ENCODE assay signal across 23 cellular contexts in genomic region chr6:163776549-163777378, GRCh38.
DNase-seq lines count a peak whose midpoint lies in the region; ATAC-seq and TF ChIP-seq lines count a peak whose summit lies in the region.
"Had no signal": no experiment of that assay in that cellular context is flagged by ENCODE, and none has a peak within 500 bp of the region (broad histone marks: within the 10 kb centered on the region; RNA-seq: fewer than 3 reads in every experiment).

No MANE protein-coding gene starts in this region.

- no peaks in the 10 kb centered on the region for H3K36me3 ChIP-seq in sigmoid colon
- H3K36me3 ChIP-seq: HAP-1, MG63 had no signal

- WGBS in sigmoid colon, 2 donors = 82 to 90% methylated on average over 11 of the region's 11 CpGs

- peak overlapping the region; percentile 37 for H3K27ac Mint-ChIP-seq in T-helper 1 cell treated with Interleukin-12 subunit alpha and Interleukin-12 subunit beta and Interleukin-4 antibody, amounts not matched to agents 30 μg/mL and 1 μg/mL, for 36 hours
- H3K27ac Mint-ChIP-seq in brain (peak overlapping the region in 3 of 5 experiments; percentile 50 to 89 (median 72)), nephron (peak overlapping the region; percentile 12 to 83 (median 64))
- no peak overlapping the region for H3K27ac Mint-ChIP-seq in activated CD8-positive, alpha-beta T cell treated with anti-CD3 and anti-CD28 coated beads for 36 hours
- H3K27ac Mint-ChIP-seq: HFFc6 had no signal

- H3K27ac ChIP-seq in sigmoid colon = no peak overlapping the region

- no peak for TF ChIP-seq POLR2A in sigmoid colon (IDR thresholded peaks at IDR 0.05)

- POLR2A ChIA-PET in activated CD8-positive, alpha-beta T cell treated with anti-CD3 and anti-CD28 coated beads for 36 hours (lab: Charles Lee) = no interaction called here

- intact Hi-C loops in activated CD8-positive, alpha-beta T cell treated with anti-CD3 and anti-CD28 coated beads for 36 hours (cut with micrococcal nuclease) = no loop called here
- intact Hi-C loops in sigmoid colon (cut with DNase I) = no loop called here

- no peaks in the 10 kb centered on the region for H3K9me3 ChIP-seq in sigmoid colon
- H3K9me3 ChIP-seq: HAP-1, MG63 had no signal

- no peaks in the 10 kb centered on the region for H3K27me3 ChIP-seq in sigmoid colon
- H3K27me3 ChIP-seq: MG63 had no signal

- H3K4me1 Mint-ChIP-seq in T-helper 1 cell treated with Interleukin-12 subunit alpha and Interleukin-12 subunit beta and Interleukin-4 antibody, amounts not matched to agents 30 μg/mL and 1 μg/mL, for 36 hours (ENCODE audit: low read depth) = no peaks in the 10 kb centered on the region
- H3K4me1 Mint-ChIP-seq in brain (peaks cover 58% of the 10 kb centered on the region), nephron (peaks cover 44% of the 10 kb centered on the region)
- no peaks in the 10 kb centered on the region for H3K4me1 Mint-ChIP-seq in activated CD8-positive, alpha-beta T cell treated with anti-CD3 and anti-CD28 coated beads for 36 hours (ENCODE audit: low read depth)

- TF ChIP-seq EP300 in sigmoid colon (IDR thresholded peaks at IDR 0.05) = no peak

- no peak overlapping the region for H3K4me3 ChIP-seq in sigmoid colon
- H3K4me3 ChIP-seq: HAP-1, MG63 had no signal

- H3K4me3 Mint-ChIP-seq in T-helper 1 cell treated with Interleukin-12 subunit alpha and Interleukin-12 subunit beta and Interleukin-4 antibody, amounts not matched to agents 30 μg/mL and 1 μg/mL, for 36 hours = no peak overlapping the region
- no peak overlapping the region for H3K4me3 Mint-ChIP-seq in brain
- no peak overlapping the region for H3K4me3 Mint-ChIP-seq in nephron
- H3K4me3 Mint-ChIP-seq in activated CD8-positive, alpha-beta T cell treated with anti-CD3 and anti-CD28 coated beads for 36 hours = no peak overlapping the region
- H3K4me3 Mint-ChIP-seq: HFFc6 had no signal

- TF ChIP-seq CTCF in brain (conservative IDR thresholded peaks at IDR 0.05) (no peak), nephron (IDR thresholded peaks at IDR 0.05; ENCODE audit: unreplicated experiment in 3 of 3) (no peak), sigmoid colon (IDR thresholded peaks at IDR 0.05) (no peak)
- TF ChIP-seq CTCF in activated CD8-positive, alpha-beta T cell treated with anti-CD3 and anti-CD28 coated beads for 36 hours (IDR thresholded peaks at IDR 0.05) = no peak

- no peaks in the 10 kb centered on the region for H3K36me3 Mint-ChIP-seq in T-helper 1 cell treated with Interleukin-12 subunit alpha and Interleukin-12 subunit beta and Interleukin-4 antibody, amounts not matched to agents 30 μg/mL and 1 μg/mL, for 36 hours (ENCODE audit: low read depth)
- no peaks in the 10 kb centered on the region for H3K36me3 Mint-ChIP-seq in brain
- no peaks in the 10 kb centered on the region for H3K36me3 Mint-ChIP-seq in nephron (ENCODE audit: low read depth)
- H3K36me3 Mint-ChIP-seq in activated CD8-positive, alpha-beta T cell treated with anti-CD3 and anti-CD28 coated beads for 36 hours (ENCODE audit: low read depth) = no peaks in the 10 kb centered on the region

- no peaks in the 10 kb centered on the region for H3K4me1 ChIP-seq in sigmoid colon
- H3K4me1 ChIP-seq: HAP-1 had no signal

- H3K9me3 Mint-ChIP-seq in T-helper 1 cell treated with Interleukin-12 subunit alpha and Interleukin-12 subunit beta and Interleukin-4 antibody, amounts not matched to agents 30 μg/mL and 1 μg/mL, for 36 hours = no peaks in the 10 kb centered on the region
- H3K9me3 Mint-ChIP-seq in brain = peaks cover 0 to 3% (median 0%) of the 10 kb centered on the region in 5 experiments
- no peaks in the 10 kb centered on the region for H3K9me3 Mint-ChIP-seq in nephron
- no peaks in the 10 kb centered on the region for H3K9me3 Mint-ChIP-seq in activated CD8-positive, alpha-beta T cell treated with anti-CD3 and anti-CD28 coated beads for 36 hours
- H3K9me3 Mint-ChIP-seq: HFFc6 had no signal

- ATAC-seq in activated CD8-positive, alpha-beta T cell treated with anti-CD3 and anti-CD28 coated beads for 36 hours = no peak
- ATAC-seq: PC-3 had no signal

- H3K27me3 Mint-ChIP-seq in T-helper 1 cell treated with Interleukin-12 subunit alpha and Interleukin-12 subunit beta and Interleukin-4 antibody, amounts not matched to agents 30 μg/mL and 1 μg/mL, for 36 hours (ENCODE audit: low read depth) = peaks cover 8% of the 10 kb centered on the region
- peaks cover 3% of the 10 kb centered on the region for H3K27me3 Mint-ChIP-seq in brain
- peaks cover 4% of the 10 kb centered on the region for H3K27me3 Mint-ChIP-seq in nephron (ENCODE audit: low read depth)
- peaks cover 8% of the 10 kb centered on the region for H3K27me3 Mint-ChIP-seq in activated CD8-positive, alpha-beta T cell treated with anti-CD3 and anti-CD28 coated beads for 36 hours

- CTCF ChIA-PET in activated CD8-positive, alpha-beta T cell treated with anti-CD3 and anti-CD28 coated beads for 36 hours (lab: Charles Lee) = interaction anchor here (1.6 kb wide), 1 partner anchor 18 kb away, joined by 4 read pairs; no protein-coding TSS in a partner anchor

- DNase-seq in T-helper 1 cell = no peak
- peak; percentile 39 for DNase-seq in ELF-1 (ENCODE audit: low read depth, low spot score)
- no peak for DNase-seq in activated CD8-positive, alpha-beta T cell treated with anti-CD3 and anti-CD28 coated beads for 36 hours
- no peak for DNase-seq in sigmoid colon
- no peak for DNase-seq in glomerular visceral epithelial cell (ENCODE audit: extremely low spot score)
- DNase-seq: 8988T, ACHN, Calu3, DMS79 treated with DMSO at 0.1 percent for 48 hours, GOT3, HFFc6, KG1, MG63, NCI-H1417, NCI-H1694, NCI-H2081, NCI-H2171 treated with DMSO at 0.1 percent for 48 hours, NCI-H748 treated with DMSO at 0.1 percent for 48 hours, PC-3 had no signal
